In genomic region chr17:6052926-6053325, GRCh38 we compare ENCODE assay signal across 26 cellular contexts. TPM values are rescaled to one million over a fixed set of nuclear protein-coding genes. Genes with fewer than 3 reads are reported as not detected.
"Had no signal": no experiment of that assay in that cellular context is flagged by ENCODE, and none has a peak within 500 bp of the region (broad histone marks: within the 10 kb centered on the region; RNA-seq: fewer than 3 reads in every experiment).

No MANE protein-coding gene starts in this region.

- DNase-seq: dermis blood vessel endothelial cell; effector memory CD4-positive, alpha-beta T cell; erythroblast; esophagus squamous epithelium; left cardiac atrium; left lung; mesendoderm; midbrain; natural killer cell; right cardiac atrium; sigmoid colon; stimulated activated CD4-positive, alpha-beta T cell treated with anti-CD3 and anti-CD28 coated beads, Interleukin-2, amount 100 ng/mL, for 24 hours; stimulated activated CD4-positive, alpha-beta T cell treated with anti-CD3 and anti-CD28 coated beads, Interleukin-4, amount 100 ng/mL, for 4 hours; stimulated activated naive CD8-positive, alpha-beta T cell treated with anti-CD3 and anti-CD28 coated beads, Interleukin-15, Interleukin-2, amounts not matched to agents 100 U/mL and 50 U/mL, for 24 hours; upper lobe of right lung; uterus had no signal

- H3K79me2 ChIP-seq: parathyroid adenoma had no signal

- H3K4me1 ChIP-seq: esophagus squamous epithelium, left lung, parathyroid adenoma, prostate gland, sigmoid colon, tibial nerve, upper lobe of right lung, uterus had no signal

- H3K9me3 ChIP-seq: esophagus squamous epithelium, left lung, neutrophil, prostate gland, sigmoid colon, thoracic aorta, upper lobe of right lung, uterus had no signal

- ATAC-seq: left cardiac atrium; left lung; natural killer cell; right cardiac atrium; stimulated activated memory B cell treated with anti-CD40 and anti-IgM and Interleukin-4, amounts not matched to agents 10 μg/mL and 1 μg/mL and 100 μg/mL, for 72 hours; stimulated activated naive CD8-positive, alpha-beta T cell treated with anti-CD3 and anti-CD28 coated beads, Interleukin-15, Interleukin-2, amounts not matched to agents 100 U/mL and 50 U/mL, for 24 hours; upper lobe of right lung had no signal

- H3K4me3 ChIP-seq: coronary artery, esophagus squamous epithelium, left lung, prostate gland, sigmoid colon, thoracic aorta, tibial nerve, upper lobe of right lung, uterus had no signal

- H3K36me3 ChIP-seq: esophagus squamous epithelium, left lung, neutrophil, prostate gland, sigmoid colon, thoracic aorta, tibial nerve, upper lobe of right lung, uterus had no signal

- FAIRE-seq: endothelial cell of umbilical vein, frontal cortex, keratinocyte had no signal

- H2AFZ ChIP-seq: parathyroid adenoma had no signal

- H3K27ac ChIP-seq: coronary artery, esophagus squamous epithelium, left lung, neutrophil, parathyroid adenoma, prostate gland, sigmoid colon, thoracic aorta, tibial nerve, upper lobe of right lung, uterus had no signal

- H3K27me3 ChIP-seq: tibial nerve, upper lobe of right lung, uterus had no signal

RNA-seq across cellular contexts. Expression of gene WSCD1, which starts 17.3 kb away (rescaled TPM):
- polyA plus RNA-seq: keratinocyte had no signal
